9 cellular contexts compared by ENCODE assay signal in the genomic region with DNA sequence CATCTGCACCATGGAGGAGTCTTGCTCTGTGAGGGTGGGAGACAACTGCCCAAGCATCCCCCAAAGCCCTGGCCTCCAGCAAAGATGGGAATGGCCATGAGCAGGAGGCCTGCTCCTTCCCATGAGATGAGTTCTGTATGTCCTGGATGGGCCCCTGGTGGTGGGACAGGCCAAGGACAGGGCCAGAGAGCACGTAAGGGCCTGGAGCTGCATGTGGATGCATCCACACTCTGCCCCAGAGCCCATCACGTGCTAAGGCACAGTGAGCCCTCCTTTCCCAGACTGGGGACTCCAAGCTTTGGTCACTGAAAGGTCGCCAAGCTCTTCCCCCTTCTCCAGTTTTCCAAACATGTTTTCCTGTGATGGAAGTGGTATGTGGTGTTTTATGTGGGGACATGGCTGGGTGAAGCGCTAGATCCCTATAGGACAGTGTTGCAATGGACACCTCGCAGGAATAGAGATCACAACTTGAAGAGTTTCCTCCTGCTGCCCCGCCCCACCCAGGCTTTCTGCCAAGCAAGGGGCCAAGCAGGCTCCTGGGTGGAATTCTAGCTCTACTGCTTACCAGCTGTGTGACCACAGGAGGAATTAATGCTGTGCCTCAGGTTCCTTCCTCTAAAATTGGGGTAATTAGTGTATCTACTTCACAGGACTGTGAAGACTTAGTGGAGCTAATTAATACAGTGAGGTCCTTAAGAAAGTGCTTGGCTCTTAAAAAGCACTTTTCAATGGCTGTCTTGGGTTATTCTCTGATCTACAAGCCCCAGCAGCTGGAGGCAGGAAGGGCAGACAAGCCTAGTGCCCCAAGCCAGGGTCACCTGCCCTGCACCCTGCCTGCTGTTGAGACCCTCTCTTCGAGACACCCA.
DNase-seq lines count a peak whose midpoint lies in the region; ATAC-seq, FAIRE-seq and TF ChIP-seq lines count a peak whose summit lies in the region.
"Had no signal": no experiment of that assay in that cellular context is flagged by ENCODE, and none has a peak within 500 bp of the region (broad histone marks: within the 10 kb centered on the region; RNA-seq: fewer than 3 reads in every experiment).

No MANE protein-coding gene starts in this region.

- no peaks in the 10 kb centered on the region for H3K27me3 ChIP-seq in K562 (ENCODE audit: control insufficient read depth in 2 of 2, insufficient read depth in 2 of 2, low read length in 2 of 2)

- no peak; the same call in 1 of the 2 replicates for TF ChIP-seq CTCF in AG09319 (IDR thresholded peaks at IDR 0.05; ENCODE audit: low read depth, low read length)
- peak; percentile 37 to 58 (median 38); a peak in 5 of 6 replicates for TF ChIP-seq CTCF in K562 (IDR thresholded peaks at IDR 0.05 in 2 of 3, conservative IDR thresholded peaks at IDR 0.05 in 1 of 3; ENCODE audit: insufficient read depth in 2 of 3, low read depth in 1 of 3, low read length in 3 of 3)
- no peak for TF ChIP-seq CTCF in lower leg skin (IDR thresholded peaks at IDR 0.05)
- no peak for TF ChIP-seq CTCF in omental fat pad (IDR thresholded peaks at IDR 0.05)

- peak overlapping the region; percentile 31 for H3K27ac ChIP-seq in K562 (ENCODE audit: extremely low read depth, low read depth, low read length)

- peak; percentile 76 for FAIRE-seq in K562 (lab: Jason Lieb, UNC)
- FAIRE-seq: TTC549 had no signal

- CTCF ChIA-PET in K562 (lab: Yijun Ruan, JAX; ENCODE audit: low intra/inter-chr PET ratio): no interaction called here

- peak; percentile 42 for DNase-seq in AG09319 (ENCODE audit: extremely low read depth, low read depth)
- DNase-seq in HuH-7 (ENCODE audit: low spot score): peak; percentile 77
- peak; percentile 64 to 71 (median 66) for DNase-seq in K562 (ENCODE audit: extremely low read depth in 1 of 4, low spot score in 3 of 4)
- peak; percentile 43 to 91 for DNase-seq in lower leg skin (ENCODE audit: low spot score in 2 of 2)
- DNase-seq in NCI-H2171 (lab: John Stamatoyannopoulos, UW): no peak
- DNase-seq in omental fat pad (ENCODE audit: low spot score): no peak

- WGBS in K562 (ENCODE audit: insufficient coverage, low coverage, missing lambda C conversion rate): 37% methylated on average over 7 of the region's 7 CpGs
- 35 to 51% methylated on average over 7 of the region's 7 CpGs for whole genome bisulfite sequencing in lower leg skin, 2 donors

- H3K4me3 ChIP-seq in K562 (no peak overlapping the region), lower leg skin (ENCODE audit: low read depth, poor library complexity, severe bottlenecking) (no peak overlapping the region)

- peak; percentile 76 for ATAC-seq in K562
- ATAC-seq in GM21423 (IDR thresholded peaks at IDR 0.05; ENCODE audit: unreplicated experiment): no peak
- no peak for ATAC-seq in omental fat pad (ENCODE audit: low FRiP score)
- ATAC-seq in HG03159 (IDR thresholded peaks at IDR 0.05; ENCODE audit: unreplicated experiment): no peak

- peak in 1 of 2 experiments; percentile 20; a peak in 2 of 4 replicates for TF ChIP-seq RAD21 in K562 (CRISPR knock-in tag; conservative IDR thresholded peaks at IDR 0.05 in 1 of 2, IDR thresholded peaks at IDR 0.05 in 1 of 2)

- BruUV-seq in K562 (replicated peaks; lab: Mats Ljungman, UMichigan): no TSS peak

- in situ Hi-C loops in K562 (cut with MboI): no loop called here

- no peak overlapping the region for H2AFZ ChIP-seq in K562 (ENCODE audit: low read depth, low read length)

- TF ChIP-seq EP300 in K562 (IDR thresholded peaks at IDR 0.05; ENCODE audit: low read length): no peak

- peaks cover 3% of the 10 kb centered on the region; the same call in 2 of the 3 replicates for H3K36me3 ChIP-seq in K562 (ENCODE audit: control insufficient read depth, insufficient read depth, low read length)

- H4K20me1 ChIP-seq in K562 (replicated peaks; ENCODE audit: control insufficient read depth, insufficient read depth, low read length): no peaks in the 10 kb centered on the region

- peak overlapping the region; percentile 7 to 75; a peak in 3 of 4 replicates for H3K9ac ChIP-seq in K562 (ENCODE audit: insufficient read depth in 1 of 2, low read depth in 2 of 2, low read length in 2 of 2)

- intact Hi-C loops in K562 (cut with micrococcal nuclease): no loop called here
- intact Hi-C loops in lower leg skin (cut with DNase I; ENCODE audit: low total_unique reads): no loop called here

- peaks cover 82% of the 10 kb centered on the region for H3K79me2 ChIP-seq in K562 (ENCODE audit: control insufficient read depth, insufficient read depth, low read length)

- H3K4me1 ChIP-seq in K562 (replicated peaks in 1 of 2; ENCODE audit: control insufficient read depth in 2 of 2, insufficient read depth in 2 of 2, low read length in 2 of 2): peaks cover 48 to 81% of the 10 kb centered on the region in 2 experiments

- H3K9me3 ChIP-seq in K562 (replicated peaks; ENCODE audit: control insufficient read depth, insufficient read depth, low read depth, low read length): no peaks in the 10 kb centered on the region

- TF ChIP-seq POLR2A in K562 (conservative IDR thresholded peaks at IDR 0.05) (no peak), lower leg skin (IDR thresholded peaks at IDR 0.05) (no peak)

- no peaks in the 10 kb centered on the region for H3K9me1 ChIP-seq in K562 (ENCODE audit: control insufficient read depth, insufficient read depth, low read length)

- POLR2A ChIA-PET in K562 (lab: Yijun Ruan, JAX): interaction anchor here (0.6 to 1.8 kb wide), 8 partner anchors 9 to 51 kb away, joined by 3 to 11 read pairs (median 4); no protein-coding TSS in a partner anchor

- H3K4me2 ChIP-seq in K562 (ENCODE audit: insufficient read depth, low read length): peak overlapping the region; percentile 63; the same call in 1 of the 2 replicates

TF ChIP-seq in K562, 482 proteins besides CTCF, POLR2A, EP300 and RAD21 (continues in another document):
- TF ChIP-seq CEBPG (CRISPR knock-in tag; IDR thresholded peaks at IDR 0.05): no peak
- TF ChIP-seq CEBPG (tag; conservative IDR thresholded peaks at IDR 0.05 in 1 of 2, IDR thresholded peaks at IDR 0.05 in 1 of 2): peak in 1 of 2 experiments; percentile 76; a peak in 2 of 4 replicates
- TF ChIP-seq KDM4B (IDR thresholded peaks at IDR 0.05; ENCODE audit: borderline replicate concordance in 2 of 2, low read depth in 1 of 2): 0 out of 4 replicates have a peak, but pooled peaks of 1 of the 2 experiments have one; percentile 38
- TF ChIP-seq, protein P1, sequence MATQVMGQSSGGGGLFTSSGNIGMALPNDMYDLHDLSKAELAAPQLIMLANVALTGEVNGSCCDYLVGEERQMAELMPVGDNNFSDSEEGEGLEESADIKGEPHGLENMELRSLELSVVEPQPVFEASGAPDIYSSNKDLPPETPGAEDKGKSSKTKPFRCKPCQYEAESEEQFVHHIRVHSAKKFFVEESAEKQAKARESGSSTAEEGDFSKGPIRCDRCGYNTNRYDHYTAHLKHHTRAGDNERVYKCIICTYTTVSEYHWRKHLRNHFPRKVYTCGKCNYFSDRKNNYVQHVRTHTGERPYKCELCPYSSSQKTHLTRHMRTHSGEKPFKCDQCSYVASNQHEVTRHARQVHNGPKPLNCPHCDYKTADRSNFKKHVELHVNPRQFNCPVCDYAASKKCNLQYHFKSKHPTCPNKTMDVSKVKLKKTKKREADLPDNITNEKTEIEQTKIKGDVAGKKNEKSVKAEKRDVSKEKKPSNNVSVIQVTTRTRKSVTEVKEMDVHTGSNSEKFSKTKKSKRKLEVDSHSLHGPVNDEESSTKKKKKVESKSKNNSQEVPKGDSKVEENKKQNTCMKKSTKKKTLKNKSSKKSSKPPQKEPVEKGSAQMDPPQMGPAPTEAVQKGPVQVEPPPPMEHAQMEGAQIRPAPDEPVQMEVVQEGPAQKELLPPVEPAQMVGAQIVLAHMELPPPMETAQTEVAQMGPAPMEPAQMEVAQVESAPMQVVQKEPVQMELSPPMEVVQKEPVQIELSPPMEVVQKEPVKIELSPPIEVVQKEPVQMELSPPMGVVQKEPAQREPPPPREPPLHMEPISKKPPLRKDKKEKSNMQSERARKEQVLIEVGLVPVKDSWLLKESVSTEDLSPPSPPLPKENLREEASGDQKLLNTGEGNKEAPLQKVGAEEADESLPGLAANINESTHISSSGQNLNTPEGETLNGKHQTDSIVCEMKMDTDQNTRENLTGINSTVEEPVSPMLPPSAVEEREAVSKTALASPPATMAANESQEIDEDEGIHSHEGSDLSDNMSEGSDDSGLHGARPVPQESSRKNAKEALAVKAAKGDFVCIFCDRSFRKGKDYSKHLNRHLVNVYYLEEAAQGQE (CRISPR knock-in tag; IDR thresholded peaks at IDR 0.05; ENCODE audit: low read depth): 0 out of 2 replicates have a peak, but pooled peaks have one; percentile 11
- peak; percentile 77 for TF ChIP-seq CEBPB (tag; IDR thresholded peaks at IDR 0.05)
- TF ChIP-seq RBM39 (optimal IDR thresholded peaks at IDR 0.05; ENCODE audit: low read depth, low read length): peak; percentile 21
- TF ChIP-seq, protein P2, sequence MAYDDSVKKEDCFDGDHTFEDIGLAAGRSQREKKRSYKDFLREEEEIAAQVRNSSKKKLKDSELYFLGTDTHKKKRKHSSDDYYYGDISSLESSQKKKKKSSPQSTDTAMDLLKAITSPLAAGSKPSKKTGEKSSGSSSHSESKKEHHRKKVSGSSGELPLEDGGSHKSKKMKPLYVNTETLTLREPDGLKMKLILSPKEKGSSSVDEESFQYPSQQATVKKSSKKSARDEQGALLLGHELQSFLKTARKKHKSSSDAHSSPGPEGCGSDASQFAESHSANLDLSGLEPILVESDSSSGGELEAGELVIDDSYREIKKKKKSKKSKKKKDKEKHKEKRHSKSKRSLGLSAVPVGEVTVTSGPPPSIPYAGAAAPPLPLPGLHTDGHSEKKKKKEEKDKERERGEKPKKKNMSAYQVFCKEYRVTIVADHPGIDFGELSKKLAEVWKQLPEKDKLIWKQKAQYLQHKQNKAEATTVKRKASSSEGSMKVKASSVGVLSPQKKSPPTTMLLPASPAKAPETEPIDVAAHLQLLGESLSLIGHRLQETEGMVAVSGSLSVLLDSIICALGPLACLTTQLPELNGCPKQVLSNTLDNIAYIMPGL (CRISPR knock-in tag; IDR thresholded peaks at IDR 0.05): peak; percentile 68; the same call in 1 of the 2 replicates
- TF ChIP-seq, protein P3, sequence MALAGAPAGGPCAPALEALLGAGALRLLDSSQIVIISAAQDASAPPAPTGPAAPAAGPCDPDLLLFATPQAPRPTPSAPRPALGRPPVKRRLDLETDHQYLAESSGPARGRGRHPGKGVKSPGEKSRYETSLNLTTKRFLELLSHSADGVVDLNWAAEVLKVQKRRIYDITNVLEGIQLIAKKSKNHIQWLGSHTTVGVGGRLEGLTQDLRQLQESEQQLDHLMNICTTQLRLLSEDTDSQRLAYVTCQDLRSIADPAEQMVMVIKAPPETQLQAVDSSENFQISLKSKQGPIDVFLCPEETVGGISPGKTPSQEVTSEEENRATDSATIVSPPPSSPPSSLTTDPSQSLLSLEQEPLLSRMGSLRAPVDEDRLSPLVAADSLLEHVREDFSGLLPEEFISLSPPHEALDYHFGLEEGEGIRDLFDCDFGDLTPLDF (CRISPR knock-in tag; IDR thresholded peaks at IDR 0.05): 0 out of 2 replicates have a peak, but pooled peaks have one; percentile 23
- TF ChIP-seq PURB (CRISPR knock-in tag; IDR thresholded peaks at IDR 0.05; ENCODE audit: low read depth): no peak

Comparison
In these comparisons a context has a peak if more than half of its experiments do, and no peak if none do; other contexts are left out.
1. DNase-seq: peak in AG09319 (single experiment), HuH-7 (single experiment), K562 (4 of 4) and lower leg skin (2 of 2); none in NCI-H2171 (single experiment) and omental fat pad (single experiment).
2. CTCF ChIP-seq: peak in K562 (3 of 3); none in AG09319 (single experiment), lower leg skin (0 of 3) and omental fat pad (0 of 3).